ENCODE assay signal across 8 cellular contexts in genomic region chr3:48440590-48440958, GRCh38. TPM values are rescaled to one million over a fixed set of nuclear protein-coding genes. Genes with fewer than 3 reads are reported as not detected.
DNase-seq lines count a peak whose midpoint lies in the region; ATAC-seq and TF ChIP-seq lines count a peak whose summit lies in the region.

No MANE protein-coding gene starts in this region.

- H3K27me3 ChIP-seq in layer of hippocampus (ENCODE audit: control insufficient read depth, insufficient read depth, low read length) (no peaks in the 10 kb centered on the region), testis (no peaks in the 10 kb centered on the region)

- H3K36me3 Mint-ChIP-seq in CD14-positive monocyte: peaks cover 12 to 34% of the 10 kb centered on the region in 2 donors

- ATAC-seq in HG03432 (IDR thresholded peaks at IDR 0.05; ENCODE audit: unreplicated experiment) (peak; percentile 7), GM19455 (IDR thresholded peaks at IDR 0.05; ENCODE audit: unreplicated experiment) (no peak), HG02884 (IDR thresholded peaks at IDR 0.05; ENCODE audit: unreplicated experiment) (no peak)

- no peaks in the 10 kb centered on the region for H3K36me3 ChIP-seq in testis (ENCODE audit: low read depth, missing control alignments)

- no peak for TF ChIP-seq POLR2A in testis (IDR thresholded peaks at IDR 0.05)

- 0% methylated on average over 19 to 21 of the region's 21 CpGs for WGBS in testis, 2 donors

- H3K27ac Mint-ChIP-seq in CD14-positive monocyte: peak overlapping the region; percentile 93 to 99 (median 98)

- H3K4me3 Mint-ChIP-seq in CD14-positive monocyte: peak overlapping the region; percentile 98 to 99

- peaks cover 33% of the 10 kb centered on the region for H3K4me1 Mint-ChIP-seq in CD14-positive monocyte

- peak overlapping the region; percentile 42 for H3K27ac ChIP-seq in layer of hippocampus (ENCODE audit: low read depth, low read length)
- H3K27ac ChIP-seq in testis: peak overlapping the region; percentile 80 to 90

- H3K27me3 Mint-ChIP-seq in CD14-positive monocyte (ENCODE audit: low read depth in 3 of 3): peaks cover 0 to 3% (median 0%) of the 10 kb centered on the region in 3 donors

- TF ChIP-seq CTCF in CD14-positive monocyte (IDR thresholded peaks at IDR 0.05) (no peak), astrocyte of the cerebellum (IDR thresholded peaks at IDR 0.05; ENCODE audit: low read depth, low read length, missing control alignments) (no peak), testis (IDR thresholded peaks at IDR 0.05) (no peak)

- in situ Hi-C loops in astrocyte of the cerebellum (cut with HindIII; ENCODE audit: low sequenced_read_pairs): loop anchor here (25.0 kb wide), 1 partner anchor 178 kb away; no protein-coding TSS in a partner anchor

- H3K9me3 ChIP-seq in testis: no peaks in the 10 kb centered on the region

- H3K4me1 ChIP-seq in testis: peaks cover 24% of the 10 kb centered on the region

- H3K9me3 Mint-ChIP-seq in CD14-positive monocyte: no peaks in the 10 kb centered on the region

- intact Hi-C loops in CD14-positive monocyte (cut with micrococcal nuclease): loop anchor here in 1 of 2 donors (10.0 kb wide), 3 partner anchors 256 to 1156 kb away; partner anchors contain the start of genes CDC25A, KIF9, KLHL18 and SMARCC1
- intact Hi-C loops in testis (cut with DNase I; ENCODE audit: low total_unique reads): no loop called here

- DNase-seq in CD14-positive monocyte (ENCODE audit: low spot score): peak; percentile 42
- DNase-seq in astrocyte of the cerebellum (ENCODE audit: low read depth): no peak
- peak; percentile 32 for DNase-seq in testis
- no peak for DNase-seq in foreskin melanocyte

- H3K4me3 ChIP-seq in astrocyte of the cerebellum (ENCODE audit: low read depth, low read length): peak overlapping the region; percentile 89
- H3K4me3 ChIP-seq in testis: peak overlapping the region; percentile 92 to 94

RNA-seq across cellular contexts. Expression of gene TMA7, which starts 0.5 kb away (rescaled TPM):
- polyA plus RNA-seq in CD14-positive monocyte (100 to 1,000 TPM; 478 to 559 TPM), testis (ENCODE audit: insufficient read depth, low read depth, low replicate concordance) (425 TPM)
- 100 to 1,000 TPM; 380 to 393 TPM for total RNA-seq in testis

RNA-seq across cellular contexts. Expression of gene CCDC51, which starts 0.7 kb away (rescaled TPM):
- polyA plus RNA-seq in CD14-positive monocyte (1 to 10 TPM; 5.4 to 5.9 TPM), testis (ENCODE audit: insufficient read depth, low read depth, low replicate concordance) (16.0 TPM)
- total RNA-seq in testis: 10 to 100 TPM; 11.7 to 16.0 TPM

RNA-seq across cellular contexts. Expression of gene ATRIP, which starts 6.0 kb away (rescaled TPM):
- 1 to 10 TPM; 1.8 to 2.8 TPM for polyA plus RNA-seq in CD14-positive monocyte
- total RNA-seq in testis: 10 to 100 TPM; 25.0 to 26.3 TPM
- 56.5 TPM for polyA plus RNA-seq in testis (ENCODE audit: insufficient read depth, low read depth, low replicate concordance)

RNA-seq across cellular contexts. Expression of gene PLXNB1, which starts 10.7 kb away (rescaled TPM):
- polyA plus RNA-seq in CD14-positive monocyte (under 1 TPM in 1 of 2 donors, not detected in 1; 0.14 TPM), testis (ENCODE audit: insufficient read depth, low read depth, low replicate concordance) (41.5 TPM)
- total RNA-seq in testis: 10 to 100 TPM; 70.2 to 79.2 TPM

Comparison
In these comparisons a context has a peak if more than half of its experiments do, and no peak if none do; other contexts are left out.
1. DNase-seq: peak in CD14-positive monocyte (single experiment) and testis (single experiment); none in astrocyte of the cerebellum (single experiment) and foreskin melanocyte (single experiment).
2. RNA of gene ATRIP, which starts 6.0 kb away (polyA plus RNA-seq): 56.5 TPM in testis (single experiment); 1.8 to 2.8 TPM in CD14-positive monocyte; every median in the first group is over 10 times any median in the second.